In genomic region chr2:88628569-88628939, GRCh38 we compare ENCODE assay signal across 9 cellular contexts. TPM values are rescaled to one million over a fixed set of nuclear protein-coding genes. Genes with fewer than 3 reads are reported as not detected.
DNase-seq lines count a peak whose midpoint lies in the region; ATAC-seq and TF ChIP-seq lines count a peak whose summit lies in the region.
"Had no signal": no experiment of that assay in that cellular context is flagged by ENCODE, and none has a peak within 500 bp of the region (broad histone marks: within the 10 kb centered on the region; RNA-seq: fewer than 3 reads in every experiment).

No MANE protein-coding gene starts in this region.

- intact Hi-C loops in heart right ventricle (cut with DNase I) (loop anchor here in 5 of 10 donors (2.0 to 5.0 kb wide), 5 partner anchors 30 to 64 kb away; partner anchors contain the start of gene RPIA (in 1 of the 5)), Right ventricle myocardium inferior (cut with DNase I) (loop anchor here (5.0 kb wide), 3 partner anchors 36 to 109 kb away; no protein-coding TSS in a partner anchor), colonic mucosa (cut with DNase I) (no loop called here), mucosa of descending colon (cut with DNase I, micrococcal nuclease) (no loop called here)

- H3K4me3 ChIP-seq in heart right ventricle, result peak overlapping the region; percentile 12 to 95 (median 66)
- peak overlapping the region; percentile 38 for H3K4me3 ChIP-seq in colonic mucosa
- H3K4me3 ChIP-seq in mucosa of descending colon, result peak overlapping the region; percentile 90

- no peaks in the 10 kb centered on the region for H3K36me3 Mint-ChIP-seq in chondrocyte (ENCODE audit: low read depth)

- DNase-seq in heart right ventricle, result peak in 1 of 2 donors; percentile 10
- no peak for DNase-seq in Right ventricle myocardium inferior (ENCODE audit: missing footprints)
- peak; percentile 27 for DNase-seq in colonic mucosa
- peak in 2 of 3 donors; percentile 22 to 37 for DNase-seq in mucosa of descending colon
- DNase-seq in chondrocyte (ENCODE audit: low spot score), result no peak
- no peak for DNase-seq in inferior parietal cortex (ENCODE audit: extremely low spot score)
- no peak for DNase-seq in stimulated activated CD4-positive, alpha-beta T cell treated with anti-CD3 and anti-CD28 coated beads, Interleukin-12 subunit alpha, Interleukin-12 subunit beta, amount 100 ng/mL, for 4 hours

- H3K4me1 Mint-ChIP-seq in chondrocyte (ENCODE audit: low read depth), result peaks cover 11% of the 10 kb centered on the region

- WGBS in heart right ventricle, 2 donors, result 81 to 84% methylated on average over 8 of the region's 8 CpGs

- H3K27me3 Mint-ChIP-seq in chondrocyte (ENCODE audit: low read depth), result no peaks in the 10 kb centered on the region
- H3K27me3 Mint-ChIP-seq: activated B cell treated with CpG ODN at 0.5 μM for 24 hours had no signal

- H3K36me3 ChIP-seq in heart right ventricle (no peaks in the 10 kb centered on the region), colonic mucosa (no peaks in the 10 kb centered on the region), mucosa of descending colon (ENCODE audit: low read depth) (no peaks in the 10 kb centered on the region)

- H3K9ac ChIP-seq in colonic mucosa (ENCODE audit: low read depth in 2 of 2, low read length in 2 of 2), result peak overlapping the region; percentile 79 to 80

- no peak for ATAC-seq in heart right ventricle
- ATAC-seq in Right ventricle myocardium inferior, result no peak
- ATAC-seq in mucosa of descending colon, result no peak
- no peak for ATAC-seq in GM18519 (IDR thresholded peaks at IDR 0.05; ENCODE audit: low FRiP score, unreplicated experiment)

- TF ChIP-seq CTCF in heart right ventricle (IDR thresholded peaks at IDR 0.05), result no peak
- TF ChIP-seq CTCF in colonic mucosa (IDR thresholded peaks at IDR 0.05), result no peak
- TF ChIP-seq CTCF in mucosa of descending colon (IDR thresholded peaks at IDR 0.05), result no peak
- TF ChIP-seq CTCF in chondrocyte (IDR thresholded peaks at IDR 0.05), result no peak

- H3K4me1 ChIP-seq in heart right ventricle (peaks cover 0 to 41% (median 33%) of the 10 kb centered on the region in 9 donors), colonic mucosa (no peaks in the 10 kb centered on the region), mucosa of descending colon (ENCODE audit: low read depth) (peaks cover 12% of the 10 kb centered on the region)

- H3K9me3 Mint-ChIP-seq in chondrocyte (ENCODE audit: low read depth), result no peaks in the 10 kb centered on the region
- H3K9me3 Mint-ChIP-seq: activated B cell treated with CpG ODN at 0.5 μM for 24 hours had no signal

- H3K27ac ChIP-seq in heart right ventricle, result peak overlapping the region; percentile 81 to 99 (median 95)
- H3K27ac ChIP-seq in colonic mucosa, result peak overlapping the region; percentile 95

- H3K9me3 ChIP-seq in heart right ventricle (no peaks in the 10 kb centered on the region), colonic mucosa (no peaks in the 10 kb centered on the region), mucosa of descending colon (no peaks in the 10 kb centered on the region)

- H3K27ac Mint-ChIP-seq in chondrocyte (ENCODE audit: unreplicated experiment), result no peak overlapping the region
- H3K27ac Mint-ChIP-seq: activated B cell treated with CpG ODN at 0.5 μM for 24 hours had no signal

- no peak overlapping the region for H3K4me3 Mint-ChIP-seq in chondrocyte (ENCODE audit: unreplicated experiment)
- H3K4me3 Mint-ChIP-seq: activated B cell treated with CpG ODN at 0.5 μM for 24 hours had no signal

- no peaks in the 10 kb centered on the region for H3K27me3 ChIP-seq in heart right ventricle
- H3K27me3 ChIP-seq in colonic mucosa, result no peaks in the 10 kb centered on the region

RNA-seq across cellular contexts. Expression of gene EIF2AK3, which starts 1.3 kb away (rescaled TPM):
- 10 to 100 TPM in 6 of 10 donors, 1 to 10 TPM in 4; 5.9 to 21.5 (median 10.4) TPM for total RNA-seq in heart right ventricle
- 1 to 10 TPM; 4.6 to 9.6 TPM for polyA plus RNA-seq in heart right ventricle
- 4.3 TPM for total RNA-seq in Right ventricle myocardium inferior
- total RNA-seq in colonic mucosa, result 10 to 100 TPM; 23.0 to 38.3 TPM
- total RNA-seq in mucosa of descending colon, result 10 to 100 TPM; 20.4 to 31.6 (median 30.4) TPM
- total RNA-seq in chondrocyte, result 18.5 to 19.8 TPM (median 19.3 TPM) in 3 replicates

Comparison
In these comparisons a context has a peak if more than half of its experiments do, and no peak if none do; other contexts are left out.
1. DNase-seq: peak in colonic mucosa (single experiment) and mucosa of descending colon (2 of 3); none in Right ventricle myocardium inferior (single experiment), chondrocyte (single experiment), inferior parietal cortex (single experiment) and stimulated activated CD4-positive, alpha-beta T cell treated with anti-CD3 and anti-CD28 coated beads, Interleukin-12 subunit alpha, Interleukin-12 subunit beta, amount 100 ng/mL, for 4 hours (single experiment).
2. H3K4me3 ChIP-seq: peak in every context shown above with its lines; median percentile 90 in mucosa of descending colon; 66 in heart right ventricle; 38 in colonic mucosa.